Comparison of ENCODE assay signal across 20 cellular contexts in the genomic region with DNA sequence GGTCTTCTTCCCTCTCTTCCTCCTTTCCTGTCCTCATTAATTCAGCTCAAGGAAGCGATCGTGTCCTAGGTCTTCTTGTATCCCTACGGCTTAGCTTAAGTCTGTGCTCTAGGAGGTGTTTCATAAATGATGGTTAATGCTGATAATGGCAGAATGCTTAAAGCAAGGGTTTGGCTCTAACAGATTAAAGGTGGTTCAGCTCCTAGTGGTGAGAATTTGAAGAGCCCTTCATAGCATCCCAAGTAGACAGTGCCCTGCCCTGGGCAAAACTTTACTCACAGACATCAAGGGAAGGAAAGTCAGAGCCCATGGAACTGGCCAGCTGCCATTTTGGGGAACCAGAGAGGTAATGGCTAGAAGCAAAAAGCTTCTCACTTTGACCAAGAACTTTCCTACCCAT. TPM values are rescaled to one million over a fixed set of nuclear protein-coding genes. Genes with fewer than 3 reads are reported as not detected.
DNase-seq lines count a peak whose midpoint lies in the region; ATAC-seq and TF ChIP-seq lines count a peak whose summit lies in the region.
"Had no signal": no experiment of that assay in that cellular context is flagged by ENCODE, and none has a peak within 500 bp of the region (broad histone marks: within the 10 kb centered on the region; RNA-seq: fewer than 3 reads in every experiment).

No MANE protein-coding gene starts in this region.

- H3K36me3 Mint-ChIP-seq in HFFc6 (ENCODE audit: low read depth): no peaks in the 10 kb centered on the region
- no peaks in the 10 kb centered on the region for H3K36me3 Mint-ChIP-seq in chondrocyte (ENCODE audit: low read depth)
- H3K36me3 Mint-ChIP-seq in mesothelial cell of epicardium: no peaks in the 10 kb centered on the region

- H3K27ac Mint-ChIP-seq in HFFc6 (no peak overlapping the region), chondrocyte (ENCODE audit: unreplicated experiment) (no peak overlapping the region), mesothelial cell of epicardium (peak overlapping the region; percentile 8)

- H3K4me1 Mint-ChIP-seq in HFFc6 (ENCODE audit: low read depth): peaks cover 5% of the 10 kb centered on the region; the same call in 1 of the 2 replicates
- H3K4me1 Mint-ChIP-seq in chondrocyte (ENCODE audit: low read depth): peaks cover 4% of the 10 kb centered on the region
- H3K4me1 Mint-ChIP-seq in mesothelial cell of epicardium: peaks cover 4% of the 10 kb centered on the region

- H3K9me3 ChIP-seq in heart right ventricle: no peaks in the 10 kb centered on the region
- H3K9me3 ChIP-seq: Caco-2, HAP-1 had no signal

- H3K9me3 Mint-ChIP-seq in HFFc6 (no peaks in the 10 kb centered on the region), chondrocyte (ENCODE audit: low read depth) (no peaks in the 10 kb centered on the region), mesothelial cell of epicardium (peaks cover 22% of the 10 kb centered on the region)

- DNase-seq in Right ventricle myocardium superior: peak; percentile 42
- DNase-seq in heart right ventricle: no peak
- DNase-seq in HFFc6: no peak
- DNase-seq in chondrocyte (ENCODE audit: low spot score): no peak
- DNase-seq in mesothelial cell of epicardium (ENCODE audit: low spot score in 2 of 2, unreplicated experiment in 2 of 2): no peak
- no peak for DNase-seq in DMS53 treated with DMSO at 0.1 percent for 48 hours (lab: John Stamatoyannopoulos, UW; ENCODE audit: unreplicated experiment)
- no peak for DNase-seq in iPS-NIHi7 (ENCODE audit: extremely low spot score)
- DNase-seq: Caco-2; DMS79 treated with DMSO at 0.1 percent for 48 hours; GF-D8; NCI-H1048; NCI-H146; NCI-H2081 treated with DMSO at 0.1 percent for 48 hours; NCI-H2227 treated with DMSO at 0.1 percent for 48 hours; NCI-H524 treated with DMSO at 0.1 percent for 48 hours; NK-92 treated with Interleukin-12 subunit alpha and Interleukin-12 subunit beta, amount 100 ng/mL, for 24 hours; OCI-M1 had no signal

- ATAC-seq in Right ventricle myocardium superior (ENCODE audit: poor library complexity): no peak
- no peak for ATAC-seq in heart right ventricle
- no peak for ATAC-seq in GM18909 (IDR thresholded peaks at IDR 0.05; ENCODE audit: poor library complexity, unreplicated experiment)

- H3K27ac ChIP-seq in heart right ventricle: peak overlapping the region in 1 of 10 donors; percentile 12
- H3K27ac ChIP-seq: C4-2B had no signal

- WGBS in heart right ventricle, 2 donors: 94 to 95% methylated on average over 3 of the region's 3 CpGs

- no peak for TF ChIP-seq CTCF in heart right ventricle (IDR thresholded peaks at IDR 0.05)
- peak; percentile 17; the same call in 1 of the 2 replicates for TF ChIP-seq CTCF in HFFc6 (IDR thresholded peaks at IDR 0.05)
- peak; percentile 17 for TF ChIP-seq CTCF in chondrocyte (IDR thresholded peaks at IDR 0.05)
- no peak for TF ChIP-seq CTCF in mesothelial cell of epicardium (IDR thresholded peaks at IDR 0.05; ENCODE audit: unreplicated experiment)

- H3K27me3 Mint-ChIP-seq in HFFc6 (ENCODE audit: insufficient read depth) (peaks cover 20% of the 10 kb centered on the region), chondrocyte (ENCODE audit: low read depth) (peaks cover 3% of the 10 kb centered on the region), mesothelial cell of epicardium (ENCODE audit: low read depth) (no peaks in the 10 kb centered on the region)

- intact Hi-C loops in Right ventricle myocardium superior (cut with DNase I) (no loop called here), heart right ventricle (cut with DNase I) (loop anchor here in 1 of 10 donors (5.0 kb wide), 1 partner anchor 1647 kb away; no protein-coding TSS in a partner anchor)

- peaks cover 0 to 4% (median 0%) of the 10 kb centered on the region in 9 donors for H3K4me1 ChIP-seq in heart right ventricle
- H3K4me1 ChIP-seq: Caco-2 had no signal

- H3K4me3 ChIP-seq in heart right ventricle: no peak overlapping the region
- H3K4me3 ChIP-seq: HAP-1 had no signal

- H3K36me3 ChIP-seq in heart right ventricle: no peaks in the 10 kb centered on the region
- H3K36me3 ChIP-seq: HAP-1 had no signal

- no peaks in the 10 kb centered on the region for H3K27me3 ChIP-seq in heart right ventricle

- H3K4me3 Mint-ChIP-seq in HFFc6 (no peak overlapping the region), chondrocyte (ENCODE audit: unreplicated experiment) (no peak overlapping the region), mesothelial cell of epicardium (no peak overlapping the region)

RNA-seq across cellular contexts. Expression of a gene that starts 47.0 kb away (rescaled TPM):
- total RNA-seq in Right ventricle myocardium superior (15.0 TPM), heart right ventricle (10 to 100 TPM; 11.5 to 22.8 (median 14.3) TPM), chondrocyte (57.6 to 71.9 TPM (median 59.9 TPM) in 3 replicates), mesothelial cell of epicardium (137 to 143 TPM (median 140 TPM) in 3 replicates)
- polyA plus RNA-seq in heart right ventricle: 10 to 100 TPM; 28.4 to 33.1 TPM
- 100 to 1,000 TPM; 145 to 161 (median 151) TPM for total RNA-seq in HFFc6 (2021; fragmentation: NEBNext Ultra II Directional; extraction: Animal tissue kit (Norgen Biotek cat#: 25700))

Comparison
In these comparisons a context has a peak if more than half of its experiments do, and no peak if none do; other contexts are left out.
1. CTCF ChIP-seq: peak in HFFc6 (single experiment) and chondrocyte (single experiment); none in heart right ventricle (0 of 9) and mesothelial cell of epicardium (single experiment).